1 cellular context compared by ENCODE assay signal in the genomic region with DNA sequence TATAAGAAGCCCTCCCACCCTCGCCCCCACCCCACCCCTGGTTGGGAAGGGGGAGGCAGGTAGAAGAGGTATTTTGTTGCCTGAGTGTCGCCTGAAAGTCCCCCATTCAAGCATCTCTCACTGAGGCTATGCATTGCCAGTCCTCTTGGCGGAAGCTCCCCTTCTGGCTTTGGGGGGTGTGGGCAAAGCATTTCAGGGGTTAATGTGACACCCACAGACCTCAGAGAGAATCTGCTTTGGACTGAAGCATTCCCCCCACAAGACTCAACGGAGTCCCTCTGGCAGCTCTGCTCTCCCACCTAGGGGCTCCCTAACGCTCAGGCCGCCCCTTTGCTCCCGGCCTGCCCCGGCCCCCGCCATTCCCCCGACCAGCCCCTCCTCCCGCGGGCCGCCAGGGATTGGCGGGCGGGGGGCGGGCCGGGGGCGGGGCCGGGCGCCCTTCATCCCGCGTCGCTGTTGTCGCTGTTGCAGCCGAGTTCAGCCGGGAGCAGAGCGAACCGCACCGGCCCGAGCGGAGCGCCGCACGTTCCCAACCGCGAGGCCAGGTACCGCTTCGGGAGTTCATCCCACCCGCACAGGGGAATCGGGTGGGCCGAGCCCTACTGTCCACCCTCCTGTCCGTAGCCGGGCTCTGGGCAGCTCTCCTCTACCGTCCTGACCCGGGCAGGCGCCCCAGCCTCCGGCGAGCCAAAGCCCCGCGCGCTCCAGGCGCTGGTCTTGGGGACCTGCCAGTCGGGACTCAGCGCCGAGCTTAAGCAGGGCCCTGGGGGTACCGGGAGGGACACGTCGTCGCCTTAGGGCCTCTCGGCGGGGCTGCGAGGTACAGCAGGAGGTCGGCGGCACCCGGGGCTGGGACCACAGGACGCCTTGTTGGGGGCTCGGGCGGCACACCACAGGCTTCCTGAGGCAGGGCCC.
TF ChIP-seq lines count a peak whose summit lies in the region.

SLC38A3 (plus strand) TSS at position 468 of the 915 bp plus-strand sequence. CDS start 8,929 bp downstream, outside the sequence.

TF ChIP-seq in K562, 482 proteins besides CTCF, POLR2A, EP300 and RAD21 (continued from another document):
- TF ChIP-seq VEZF1 (CRISPR knock-in tag; IDR thresholded peaks at IDR 0.05) = peak; percentile 56
